Comparison of ENCODE assay signal across 1 cellular context in the genomic region with DNA sequence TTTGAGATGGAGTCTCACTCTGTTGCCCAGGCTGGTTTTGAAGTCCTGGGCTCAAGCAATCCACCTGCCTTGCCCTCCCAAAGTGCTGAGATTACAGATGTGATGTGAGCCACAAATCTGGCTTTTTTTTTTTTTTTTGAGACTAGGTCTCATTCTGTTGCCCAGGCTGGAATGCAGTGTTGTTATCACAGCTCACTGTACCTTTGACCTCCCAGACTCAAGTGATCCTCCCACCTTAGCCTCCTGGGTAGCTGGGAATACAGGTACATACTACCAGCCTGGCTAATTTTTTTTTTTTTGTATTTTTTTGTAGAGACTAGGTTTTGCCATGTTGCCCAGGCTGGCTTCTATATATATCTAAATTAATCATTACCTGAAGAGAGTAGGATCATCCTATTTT.
TF ChIP-seq lines count a peak whose summit lies in the region.

No MANE protein-coding gene starts in this region.

TF ChIP-seq in HepG2, 621 proteins besides CTCF, POLR2A, EP300 and RAD21:
- no peak for TF ChIP-seq ZBTB7B (CRISPR knock-in tag; IDR thresholded peaks at IDR 0.05)
- TF ChIP-seq, protein P1, sequence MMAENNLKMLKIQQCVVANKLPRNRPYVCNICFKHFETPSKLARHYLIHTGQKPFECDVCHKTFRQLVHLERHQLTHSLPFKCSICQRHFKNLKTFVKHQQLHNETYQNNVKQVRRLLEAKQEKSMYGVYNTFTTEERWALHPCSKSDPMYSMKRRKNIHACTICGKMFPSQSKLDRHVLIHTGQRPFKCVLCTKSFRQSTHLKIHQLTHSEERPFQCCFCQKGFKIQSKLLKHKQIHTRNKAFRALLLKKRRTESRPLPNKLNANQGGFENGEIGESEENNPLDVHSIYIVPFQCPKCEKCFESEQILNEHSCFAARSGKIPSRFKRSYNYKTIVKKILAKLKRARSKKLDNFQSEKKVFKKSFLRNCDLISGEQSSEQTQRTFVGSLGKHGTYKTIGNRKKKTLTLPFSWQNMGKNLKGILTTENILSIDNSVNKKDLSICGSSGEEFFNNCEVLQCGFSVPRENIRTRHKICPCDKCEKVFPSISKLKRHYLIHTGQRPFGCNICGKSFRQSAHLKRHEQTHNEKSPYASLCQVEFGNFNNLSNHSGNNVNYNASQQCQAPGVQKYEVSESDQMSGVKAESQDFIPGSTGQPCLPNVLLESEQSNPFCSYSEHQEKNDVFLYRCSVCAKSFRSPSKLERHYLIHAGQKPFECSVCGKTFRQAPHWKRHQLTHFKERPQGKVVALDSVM (CRISPR knock-in tag; IDR thresholded peaks at IDR 0.05) = peak; percentile 83
